ENCODE assay signal across 18 cellular contexts in the genomic region with DNA sequence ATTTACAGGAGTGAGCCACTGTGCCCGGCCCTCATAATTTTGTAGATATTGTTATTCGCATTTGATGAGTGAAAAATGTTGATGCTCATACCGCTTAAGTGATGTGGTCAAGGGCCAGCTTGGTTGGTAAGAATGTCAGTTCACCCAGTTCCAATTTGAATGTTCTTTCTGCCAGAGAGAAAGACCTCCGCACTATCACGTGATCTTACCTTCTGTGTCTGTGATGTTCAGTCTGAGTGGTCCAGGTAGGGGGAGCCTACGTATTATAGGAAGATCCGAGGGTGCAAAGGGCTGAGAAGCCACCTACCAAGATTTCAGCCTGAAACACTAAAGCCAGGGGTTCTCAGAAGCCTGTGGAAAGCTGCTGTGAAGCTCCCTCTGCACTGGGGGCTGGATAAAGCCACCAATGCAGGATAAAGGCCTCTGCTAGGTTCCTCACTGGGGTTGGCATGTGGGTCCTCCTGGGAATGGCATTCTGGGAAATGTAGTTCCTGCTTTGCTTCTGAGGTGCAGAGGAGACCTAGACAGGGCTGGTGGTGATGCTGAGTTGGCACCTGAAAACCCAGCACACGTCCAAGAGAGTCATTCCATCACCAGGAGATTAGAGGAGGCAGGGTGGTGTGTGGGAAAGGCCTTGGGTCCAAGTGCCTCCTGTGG.
DNase-seq lines count a peak whose midpoint lies in the region; ATAC-seq and FAIRE-seq lines count a peak whose summit lies in the region.
"Had no signal": no experiment of that assay in that cellular context is flagged by ENCODE, and none has a peak within 500 bp of the region (broad histone marks: within the 10 kb centered on the region; RNA-seq: fewer than 3 reads in every experiment).

No MANE protein-coding gene starts in this region.

- POLR2A ChIA-PET in activated CD4-positive, alpha-beta T cell treated with anti-CD3 and anti-CD28 coated beads for 36 hours (lab: Charles Lee), result no interaction called here

- DNase-seq in activated CD4-positive, alpha-beta T cell treated with anti-CD3 and anti-CD28 coated beads for 36 hours, result no peak
- no peak for DNase-seq in activated CD4-positive, alpha-beta T cell treated with anti-CD3 and anti-CD28 coated beads for 1 hour
- DNase-seq in central memory CD8-positive, alpha-beta T cell (ENCODE audit: low spot score in 2 of 2), result no peak
- DNase-seq in frontal cortex (ENCODE audit: low spot score in 2 of 2) (no peak), mucosa of gallbladder (ENCODE audit: low spot score) (no peak), NCI-H1092 treated with DMSO at 0.1 percent for 48 hours (lab: John Stamatoyannopoulos, UW) (no peak)
- DNase-seq: activated CD8-positive, alpha-beta memory T cell treated with anti-CD3 and anti-CD28 coated beads, Interleukin-2, amount 50 U/mL, for 48 hours; cerebellar nuclear complex; hippocampal formation; left cardiac atrium; midbrain; MV-4-11; sigmoid colon; stimulated activated CD4-positive, alpha-beta T cell treated with anti-CD3 and anti-CD28 coated beads, Interleukin-2, amount 100 ng/mL, for 48 hours; tibial artery had no signal

- no peak overlapping the region for H3K4me3 Mint-ChIP-seq in activated CD4-positive, alpha-beta T cell treated with anti-CD3 and anti-CD28 coated beads for 36 hours
- H3K4me3 Mint-ChIP-seq in central memory CD8-positive, alpha-beta T cell, result peak overlapping the region; percentile 58

- peaks cover 64% of the 10 kb centered on the region for H3K4me1 Mint-ChIP-seq in activated CD4-positive, alpha-beta T cell treated with anti-CD3 and anti-CD28 coated beads for 36 hours
- peaks cover 80% of the 10 kb centered on the region for H3K4me1 Mint-ChIP-seq in central memory CD8-positive, alpha-beta T cell

- peak overlapping the region; percentile 20 for H3K27ac Mint-ChIP-seq in activated CD4-positive, alpha-beta T cell treated with anti-CD3 and anti-CD28 coated beads for 36 hours
- H3K27ac Mint-ChIP-seq in central memory CD8-positive, alpha-beta T cell (ENCODE audit: low read depth), result peak overlapping the region; percentile 100

- H3K27ac ChIP-seq in KOPT-K1 (ENCODE audit: low read depth, low read length, poor library complexity, severe bottlenecking) (peak overlapping the region; percentile 53), skin epidermis (peak overlapping the region in 12 of 21 experiments; percentile 1 to 82 (median 59))
- H3K27ac ChIP-seq: C4-2B, sigmoid colon, tibial artery had no signal

- intact Hi-C loops in activated CD4-positive, alpha-beta T cell treated with anti-CD3 and anti-CD28 coated beads for 36 hours (cut with DNase I, micrococcal nuclease), result loop anchor here in 1 of 2 experiments (5.0 kb wide), 1 partner anchor 112 kb away; no protein-coding TSS in a partner anchor

- no peaks in the 10 kb centered on the region for H3K9me3 ChIP-seq in KOPT-K1 (ENCODE audit: insufficient read depth, low read length, poor library complexity, severe bottlenecking)
- H3K9me3 ChIP-seq: sigmoid colon, tibial artery had no signal

- H3K9me3 Mint-ChIP-seq in activated CD4-positive, alpha-beta T cell treated with anti-CD3 and anti-CD28 coated beads for 36 hours (ENCODE audit: low read depth), result no peaks in the 10 kb centered on the region
- H3K9me3 Mint-ChIP-seq in central memory CD8-positive, alpha-beta T cell, result peaks cover 5% of the 10 kb centered on the region

- no peak for ATAC-seq in activated CD4-positive, alpha-beta T cell treated with anti-CD3 and anti-CD28 coated beads for 36 hours
- no peak for ATAC-seq in central memory CD8-positive, alpha-beta T cell (replicated peaks; ENCODE audit: extremely low read depth, poor library complexity, severe bottlenecking)

- no peak overlapping the region for H3K4me3 ChIP-seq in skin epidermis
- H3K4me3 ChIP-seq: sigmoid colon, tibial artery had no signal

- CTCF ChIA-PET in activated CD4-positive, alpha-beta T cell treated with anti-CD3 and anti-CD28 coated beads for 36 hours (lab: Charles Lee), result interaction anchor here (0.6 to 1.1 kb wide), 3 partner anchors 348 to 483 kb away, joined by 3 read pairs; no protein-coding TSS in a partner anchor

- FAIRE-seq in frontal cortex (lab: Jason Lieb, UNC), result no peak

- no peaks in the 10 kb centered on the region for H3K36me3 Mint-ChIP-seq in activated CD4-positive, alpha-beta T cell treated with anti-CD3 and anti-CD28 coated beads for 36 hours (ENCODE audit: low read depth)
- H3K36me3 Mint-ChIP-seq in central memory CD8-positive, alpha-beta T cell (ENCODE audit: insufficient read depth), result peaks cover 16% of the 10 kb centered on the region

- no peaks in the 10 kb centered on the region for H3K36me3 ChIP-seq in KOPT-K1 (ENCODE audit: insufficient read depth, low read length)
- H3K36me3 ChIP-seq: sigmoid colon, tibial artery had no signal

- no peaks in the 10 kb centered on the region for H3K27me3 Mint-ChIP-seq in activated CD4-positive, alpha-beta T cell treated with anti-CD3 and anti-CD28 coated beads for 36 hours
- no peaks in the 10 kb centered on the region for H3K27me3 Mint-ChIP-seq in central memory CD8-positive, alpha-beta T cell
